In the genomic region with DNA sequence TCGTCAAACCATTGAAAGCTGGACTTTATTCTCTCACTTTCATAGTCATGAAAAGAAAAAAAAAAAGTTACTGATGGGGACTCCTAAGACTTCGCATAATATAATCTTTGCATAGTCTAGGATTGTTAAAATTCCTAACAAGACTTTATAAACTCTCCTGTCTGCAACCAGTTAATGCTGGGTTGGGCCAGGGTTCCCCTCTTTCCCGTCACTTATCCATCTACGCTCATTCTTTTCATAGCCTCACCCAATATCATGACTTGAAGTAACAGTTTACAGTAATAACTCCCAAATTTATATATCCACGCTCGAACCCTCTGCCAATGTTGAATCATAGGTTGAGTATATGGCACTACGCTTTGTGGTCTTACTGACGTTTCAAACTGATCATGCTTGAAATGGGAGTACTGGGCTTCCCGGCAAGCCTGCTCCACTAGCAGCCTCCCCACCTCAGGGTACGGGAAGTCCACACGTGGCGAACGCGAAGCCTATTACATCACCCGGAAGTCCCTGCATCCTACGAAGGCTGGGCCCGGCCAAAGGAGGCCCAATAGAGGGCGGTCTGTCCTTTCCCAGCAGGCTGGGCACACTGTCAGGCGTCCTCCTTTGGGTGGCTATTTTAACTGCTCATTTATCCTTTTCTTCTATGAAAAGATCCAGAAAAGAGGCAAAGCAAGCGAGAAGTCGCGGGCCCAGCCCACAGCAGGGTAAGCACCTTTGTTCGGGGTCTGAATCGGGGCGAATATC, we compare ENCODE assay signal across 8 cellular contexts. TPM values are rescaled to one million over a fixed set of nuclear protein-coding genes. Genes with fewer than 3 reads are reported as not detected.
DNase-seq lines count a peak whose midpoint lies in the region; ATAC-seq, FAIRE-seq and TF ChIP-seq lines count a peak whose summit lies in the region.

No MANE protein-coding gene starts in this region.

- peaks cover 9% of the 10 kb centered on the region for H3K27me3 Mint-ChIP-seq in GM23338 (ENCODE audit: insufficient read depth, low read depth, poor library complexity)

- H3K9me2 ChIP-seq in GM23338 (ENCODE audit: insufficient read depth): no peaks in the 10 kb centered on the region

- no peak overlapping the region for H3K27ac Mint-ChIP-seq in GM23338

- H3K4me1 ChIP-seq in GM23338 (ENCODE audit: insufficient read depth): peaks cover 13% of the 10 kb centered on the region
- H3K4me1 ChIP-seq in neuron (ENCODE audit: insufficient read depth, low read length): peaks cover 18% of the 10 kb centered on the region
- peaks cover 5 to 33% (median 28%) of the 10 kb centered on the region in 5 donors for H3K4me1 ChIP-seq in subcutaneous abdominal adipose tissue (ENCODE audit: control insufficient read depth in 5 of 5, insufficient read depth in 5 of 5, low read length in 5 of 5)

- H3K27ac ChIP-seq in GM23338 (ENCODE audit: low read depth) (peak overlapping the region; percentile 99), subcutaneous abdominal adipose tissue (ENCODE audit: low read depth, low read length) (peak overlapping the region; percentile 99)

- peaks cover 4% of the 10 kb centered on the region for H3K36me3 ChIP-seq in GM23338 (ENCODE audit: insufficient read depth)
- H3K36me3 ChIP-seq in neuron (ENCODE audit: insufficient read depth, low read length): peaks cover 27% of the 10 kb centered on the region
- peaks cover 0 to 16% (median 9%) of the 10 kb centered on the region in 5 donors for H3K36me3 ChIP-seq in subcutaneous abdominal adipose tissue (ENCODE audit: control insufficient read depth in 5 of 5, insufficient read depth in 5 of 5, low read length in 5 of 5)

- H3K4me2 ChIP-seq in GM23338: peak overlapping the region; percentile 80

- H3K79me2 ChIP-seq in GM23338 (replicated peaks; ENCODE audit: insufficient read depth): peaks cover 42% of the 10 kb centered on the region

- peak overlapping the region; percentile 95 to 100 (median 98) for H3K9ac ChIP-seq in subcutaneous abdominal adipose tissue (ENCODE audit: low read length in 5 of 5)

- no peaks in the 10 kb centered on the region; the same call in 2 of the 3 replicates for H3K9me3 Mint-ChIP-seq in GM23338

- peaks cover 11% of the 10 kb centered on the region for H3K4me1 Mint-ChIP-seq in GM23338

- H3K9me3 ChIP-seq in neuron (ENCODE audit: low read length) (no peaks in the 10 kb centered on the region), subcutaneous abdominal adipose tissue (ENCODE audit: control insufficient read depth in 5 of 5, low read length in 5 of 5) (no peaks in the 10 kb centered on the region)

- no peaks in the 10 kb centered on the region for H3F3A ChIP-seq in GM23338 (replicated peaks; ENCODE audit: low read depth)

- peaks cover 33% of the 10 kb centered on the region for H3K36me3 Mint-ChIP-seq in GM23338 (ENCODE audit: low read depth)

- no peak overlapping the region for H3K4me3 Mint-ChIP-seq in GM23338

- no peaks in the 10 kb centered on the region for H3K27me3 ChIP-seq in GM23338 (ENCODE audit: insufficient read depth)
- H3K27me3 ChIP-seq in neuron (ENCODE audit: insufficient read depth, low read length): no peaks in the 10 kb centered on the region
- no peaks in the 10 kb centered on the region for H3K27me3 ChIP-seq in subcutaneous abdominal adipose tissue (ENCODE audit: control insufficient read depth in 5 of 5, insufficient read depth in 4 of 5, low read length in 5 of 5)

- in situ Hi-C loops in G401 (cut with HindIII; ENCODE audit: low sequenced_read_pairs): no loop called here

- peaks cover 25% of the 10 kb centered on the region; the same call in 1 of the 2 replicates for H4K20me1 ChIP-seq in GM23338 (replicated peaks; ENCODE audit: insufficient read depth)

- peak; percentile 97 for DNase-seq in G401 (ENCODE audit: low spot score)
- DNase-seq in GM23338 (ENCODE audit: low spot score): peak; percentile 98
- peak; percentile 90 to 93 for DNase-seq in Kasumi-1 (lab: John Stamatoyannopoulos, UW)
- DNase-seq in RPMI7951 (ENCODE audit: low read depth): peak; percentile 96
- peak; percentile 30 for DNase-seq in activated gamma-delta T cell (lab: John Stamatoyannopoulos, UW)
- DNase-seq in frontal cortex (ENCODE audit: low spot score in 2 of 2): peak; percentile 75 to 88

- H2AFZ ChIP-seq in GM23338: no peak overlapping the region
- peak overlapping the region; percentile 58 for H2AFZ ChIP-seq in neuron (ENCODE audit: low read depth, low read length)

- peak; percentile 19 to 44; a peak in 2 of 4 replicates for TF ChIP-seq CTCF in GM23338 (conservative IDR thresholded peaks at IDR 0.05; ENCODE audit: low read depth in 2 of 2)

- FAIRE-seq in frontal cortex (lab: Jason Lieb, UNC): no peak

- H3K4me3 ChIP-seq in GM23338 (peak overlapping the region; percentile 68), neuron (ENCODE audit: low read length) (peak overlapping the region; percentile 63), subcutaneous abdominal adipose tissue (ENCODE audit: low read depth in 1 of 5, low read length in 5 of 5) (peak overlapping the region; percentile 72 to 98 (median 95))

- peak; percentile 91 for ATAC-seq in GM23338

TF ChIP-seq in GM23338, 12 proteins besides CTCF, POLR2A, EP300 and RAD21 (continues in another document):
- no peak for TF ChIP-seq EZH2phosphoT487 (IDR thresholded peaks at IDR 0.05; ENCODE audit: unreplicated experiment)
- TF ChIP-seq, protein P1, sequence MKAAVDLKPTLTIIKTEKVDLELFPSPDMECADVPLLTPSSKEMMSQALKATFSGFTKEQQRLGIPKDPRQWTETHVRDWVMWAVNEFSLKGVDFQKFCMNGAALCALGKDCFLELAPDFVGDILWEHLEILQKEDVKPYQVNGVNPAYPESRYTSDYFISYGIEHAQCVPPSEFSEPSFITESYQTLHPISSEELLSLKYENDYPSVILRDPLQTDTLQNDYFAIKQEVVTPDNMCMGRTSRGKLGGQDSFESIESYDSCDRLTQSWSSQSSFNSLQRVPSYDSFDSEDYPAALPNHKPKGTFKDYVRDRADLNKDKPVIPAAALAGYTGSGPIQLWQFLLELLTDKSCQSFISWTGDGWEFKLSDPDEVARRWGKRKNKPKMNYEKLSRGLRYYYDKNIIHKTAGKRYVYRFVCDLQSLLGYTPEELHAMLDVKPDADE (IDR thresholded peaks at IDR 0.05): 0 out of 2 replicates have a peak, but pooled peaks have one; percentile 44

RNA-seq across cellular contexts. Expression of a gene that starts 0.7 kb away (rescaled TPM):
- 19.5 and 29.1 TPM in 2 replicates for total RNA-seq in G401 (2014; rRNA removed; shearing (Covaris generic))
- total RNA-seq in GM23338 (2014; rRNA removed; shearing (Covaris generic)): 79.6 and 81.7 TPM in 2 replicates
- 3.0 and 3.4 TPM in 2 replicates for polyA plus RNA-seq in GM23338 (2016; fragmentation: Nextera tagmentation; extraction: Ambion mirVana)
- 24.6 and 27.5 TPM in 2 replicates for total RNA-seq in RPMI7951 (2014; rRNA removed; shearing (Covaris generic))
- total RNA-seq in frontal cortex: 126 TPM

RNA-seq across cellular contexts. Expression of a gene that starts 39.2 kb away (rescaled TPM):
- total RNA-seq in G401 (2014; rRNA removed; shearing (Covaris generic)): 8.8 and 9.2 TPM in 2 replicates
- 18.5 and 19.0 TPM in 2 replicates for total RNA-seq in GM23338 (2014; rRNA removed; shearing (Covaris generic))
- 1.3 and 1.7 TPM in 2 replicates for polyA plus RNA-seq in GM23338 (2016; fragmentation: Nextera tagmentation; extraction: Ambion mirVana)
- total RNA-seq in RPMI7951 (2014; rRNA removed; shearing (Covaris generic)): 10.0 and 11.9 TPM in 2 replicates
- 28.9 TPM for total RNA-seq in frontal cortex

RNA-seq across cellular contexts. Expression of a gene that starts 40.7 kb away (rescaled TPM):
- 6.4 and 9.6 TPM in 2 replicates for total RNA-seq in G401 (2014; rRNA removed; shearing (Covaris generic))
- total RNA-seq in GM23338 (2014; rRNA removed; shearing (Covaris generic)): 10.3 and 12.6 TPM in 2 replicates
- 2.4 and 3.1 TPM in 2 replicates for polyA plus RNA-seq in GM23338 (2016; fragmentation: Nextera tagmentation; extraction: Ambion mirVana)
- 5.9 and 6.6 TPM in 2 replicates for total RNA-seq in RPMI7951 (2014; rRNA removed; shearing (Covaris generic))
- total RNA-seq in frontal cortex: 34.2 TPM

RNA-seq across cellular contexts. Expression of a gene that starts 48.8 kb away (rescaled TPM):
- not detected in 2 replicates for total RNA-seq in G401 (2014; rRNA removed; shearing (Covaris generic))
- total RNA-seq in GM23338 (2014; rRNA removed; shearing (Covaris generic)): 2.4 and 6.7 TPM in 2 replicates
- 3.2 and 4.9 TPM in 2 replicates for polyA plus RNA-seq in GM23338 (2016; fragmentation: Nextera tagmentation; extraction: Ambion mirVana)
- total RNA-seq in RPMI7951 (2014; rRNA removed; shearing (Covaris generic)): 0.88 and 2.0 TPM in 2 replicates
- 1.2 TPM for total RNA-seq in frontal cortex

Comparison
In these comparisons a context has a peak if more than half of its experiments do, and no peak if none do; other contexts are left out.
1. Peak in every context shown above with its lines: DNase-seq, ATAC-seq, H3K4me3 ChIP-seq and H3K27ac ChIP-seq.
2. DNase-seq: peak in every context shown above with its lines; median percentile 98 in GM23338; 97 in G401; 96 in RPMI7951; 92 in Kasumi-1; 82 in frontal cortex; 30 in activated gamma-delta T cell.